Comparison of ENCODE assay signal across 11 cellular contexts in genomic region chr1:155007253-155007828, GRCh38. TPM values are rescaled to one million over a fixed set of nuclear protein-coding genes. Genes with fewer than 3 reads are reported as not detected.
DNase-seq lines count a peak whose midpoint lies in the region; ATAC-seq, FAIRE-seq and TF ChIP-seq lines count a peak whose summit lies in the region.
"Had no signal": no experiment of that assay in that cellular context is flagged by ENCODE, and none has a peak within 500 bp of the region (broad histone marks: within the 10 kb centered on the region; RNA-seq: fewer than 3 reads in every experiment).

No MANE protein-coding gene starts in this region.

- no peaks in the 10 kb centered on the region for H3K27me3 ChIP-seq in pancreas

- peak overlapping the region in 3 of 4 donors; percentile 39 to 47 (median 42) for H3K27ac ChIP-seq in pancreas

- ATAC-seq in T-helper 17 cell (no peak), Right ventricle myocardium inferior (peak; percentile 34), pancreas (peak in 3 of 4 donors; percentile 8 to 31 (median 17)), HG03280 (IDR thresholded peaks at IDR 0.05; ENCODE audit: unreplicated experiment) (no peak), HG03442 (IDR thresholded peaks at IDR 0.05; ENCODE audit: unreplicated experiment) (no peak)

- intact Hi-C loops in Right ventricle myocardium inferior (cut with DNase I) = no loop called here
- intact Hi-C loops in pancreas (cut with DNase I) = no loop called here

- 13% methylated on average over 4 to 6 of the region's 6 CpGs for WGBS in pancreas, 2 donors

- peak overlapping the region; percentile 96 for H3K27ac Mint-ChIP-seq in T-helper 17 cell

- peaks cover 10% of the 10 kb centered on the region for H3K36me3 Mint-ChIP-seq in T-helper 17 cell (ENCODE audit: low read depth)
- H3K36me3 Mint-ChIP-seq: naive B cell had no signal

- H3K27me3 Mint-ChIP-seq in T-helper 17 cell = no peaks in the 10 kb centered on the region
- H3K27me3 Mint-ChIP-seq: naive B cell had no signal

- DNase-seq in C1 segment of cervical spinal cord (lab: John Stamatoyannopoulos, UW) (peak in 9 of 14 donors; percentile 25 to 77 (median 52)), T-helper 17 cell (no peak), Right ventricle myocardium inferior (ENCODE audit: missing footprints) (peak; percentile 88), pancreas (peak in 5 of 6 donors; percentile 68 to 91 (median 78)), iPS-NIHi7 (ENCODE audit: extremely low spot score) (no peak), NCI-H1092 treated with DMSO at 0.1 percent for 48 hours (lab: John Stamatoyannopoulos, UW) (no peak)
- DNase-seq: NCI-H524 treated with DMSO at 0.1 percent for 48 hours, T-helper 9 cell had no signal

- peaks cover 32 to 58% (median 34%) of the 10 kb centered on the region in 3 donors for H3K4me1 ChIP-seq in pancreas

- H3K9me3 ChIP-seq in T-helper 17 cell (ENCODE audit: control insufficient read depth, low read length, poor library complexity, severe bottlenecking) (no peaks in the 10 kb centered on the region), pancreas (no peaks in the 10 kb centered on the region)

- H3K4me3 ChIP-seq in pancreas = peak overlapping the region in 2 of 4 donors; percentile 13 to 23

- FAIRE-seq in pancreas (lab: Jason Lieb, UNC) = no peak

- H3K36me3 ChIP-seq in pancreas = no peaks in the 10 kb centered on the region

- TF ChIP-seq CTCF in pancreas (IDR thresholded peaks at IDR 0.05) = no peak

- peaks cover 58% of the 10 kb centered on the region for H3K4me1 Mint-ChIP-seq in T-helper 17 cell

- peak overlapping the region; percentile 98 for H3K4me3 Mint-ChIP-seq in T-helper 17 cell

RNA-seq across cellular contexts. Expression of gene ZBTB7B, which starts 4.7 kb away (rescaled TPM):
- 10 to 100 TPM; 63.8 to 73.6 TPM for total RNA-seq in T-helper 17 cell
- total RNA-seq in Right ventricle myocardium inferior = 53.3 TPM
- 10 to 100 TPM; 24.5 to 38.4 (median 37.2) TPM for total RNA-seq in pancreas
- polyA plus RNA-seq in pancreas = 10 to 100 TPM; 19.8 to 31.8 TPM

RNA-seq across cellular contexts. Expression of gene LENEP, which starts 14.0 kb away (rescaled TPM):
- not detected for total RNA-seq in T-helper 17 cell
- not detected for total RNA-seq in Right ventricle myocardium inferior
- under 1 TPM in 1 of 6 donors, not detected in 5; 0.29 TPM for total RNA-seq in pancreas
- not detected for polyA plus RNA-seq in pancreas

RNA-seq across cellular contexts. Expression of gene FLAD1, which starts 24.2 kb away (rescaled TPM):
- total RNA-seq in T-helper 17 cell = 10 to 100 TPM; 33.2 to 34.7 TPM
- total RNA-seq in Right ventricle myocardium inferior = 30.8 TPM
- 10 to 100 TPM in 4 of 6 donors, 1 to 10 TPM in 2; 8.3 to 14.1 (median 11.9) TPM for total RNA-seq in pancreas
- 10 to 100 TPM; 22.6 to 28.6 TPM for polyA plus RNA-seq in pancreas

RNA-seq across cellular contexts. Expression of gene DCST2, which starts 26.2 kb away (rescaled TPM):
- 1 to 10 TPM in 1 of 2 donors, under 1 TPM in 1; 0.94 to 1.3 TPM for total RNA-seq in T-helper 17 cell
- total RNA-seq in Right ventricle myocardium inferior = 0.35 TPM
- total RNA-seq in pancreas = under 1 TPM; 0.12 to 0.94 (median 0.22) TPM
- polyA plus RNA-seq in pancreas = 1 to 10 TPM; 3.9 to 5.1 TPM

RNA-seq across cellular contexts. Expression of gene DCST1, which starts 26.3 kb away (rescaled TPM):
- under 1 TPM; 0.23 to 0.57 TPM for total RNA-seq in T-helper 17 cell
- not detected for total RNA-seq in Right ventricle myocardium inferior
- total RNA-seq in pancreas = under 1 TPM in 1 of 6 donors, not detected in 5; 0.14 TPM
- polyA plus RNA-seq in pancreas = not detected

Comparison
In these comparisons a context has a peak if more than half of its experiments do, and no peak if none do; other contexts are left out.
1. DNase-seq: peak in C1 segment of cervical spinal cord (9 of 14), Right ventricle myocardium inferior (single experiment) and pancreas (5 of 6); none in T-helper 17 cell (0 of 3), iPS-NIHi7 (single experiment) and NCI-H1092 treated with DMSO at 0.1 percent for 48 hours (single experiment).
2. ATAC-seq: peak in Right ventricle myocardium inferior (single experiment) and pancreas (3 of 4); none in T-helper 17 cell (single experiment), HG03280 (single experiment) and HG03442 (single experiment).